In genomic region chr20:5973172-5973571, GRCh38 we compare ENCODE assay signal across 2 cellular contexts.
A peak's percentile ranks its signal among the peaks of the same experiment; 100 is the strongest.
TF ChIP-seq lines count a peak whose summit lies in the region.

No MANE protein-coding gene starts in this region.

TF ChIP-seq in liver, 16 proteins besides CTCF, POLR2A, EP300 and RAD21:
- peak; percentile 13 for TF ChIP-seq SP1 (IDR thresholded peaks at IDR 0.05)
- no peak for TF ChIP-seq MAX (IDR thresholded peaks at IDR 0.05)

TF ChIP-seq in HepG2, 621 proteins besides CTCF, POLR2A, EP300 and RAD21:
- no peak for TF ChIP-seq ZFX (CRISPR knock-in tag; IDR thresholded peaks at IDR 0.05; ENCODE audit: low read depth)
- TF ChIP-seq EEA1 (CRISPR knock-in tag; IDR thresholded peaks at IDR 0.05; ENCODE audit: borderline replicate concordance) = no peak
- TF ChIP-seq HOXA9 (CRISPR knock-in tag; IDR thresholded peaks at IDR 0.05; ENCODE audit: borderline replicate concordance) = no peak
- no peak for TF ChIP-seq SRSF1 (optimal IDR thresholded peaks at IDR 0.05; ENCODE audit: low read depth, low read length)
- no peak for TF ChIP-seq ZNF792 (CRISPR knock-in tag; IDR thresholded peaks at IDR 0.05)
- no peak for TF ChIP-seq CENPBD1 (CRISPR knock-in tag; IDR thresholded peaks at IDR 0.05; ENCODE audit: borderline replicate concordance, low read depth)
- TF ChIP-seq ATF1 (CRISPR knock-in tag; IDR thresholded peaks at IDR 0.05) = no peak
- TF ChIP-seq ZNF83 (CRISPR knock-in tag; IDR thresholded peaks at IDR 0.05; ENCODE audit: borderline replicate concordance) = no peak
TF ChIP-seq in HepG2: peak in this region for 0.
